In genomic region chr11:108551653-108552462, GRCh38 we compare ENCODE assay signal across 1 cellular context.
TF ChIP-seq lines count a peak whose summit lies in the region.

No MANE protein-coding gene starts in this region.

TF ChIP-seq in IMR-90, 13 proteins besides CTCF, POLR2A, EP300 and RAD21:
- TF ChIP-seq BHLHE40 (IDR thresholded peaks at IDR 0.05; ENCODE audit: low read depth, low read length) (no peak), NFE2L2 (IDR thresholded peaks at IDR 0.05; ENCODE audit: low read depth, low read length) (no peak), MAZ (IDR thresholded peaks at IDR 0.05; ENCODE audit: borderline replicate concordance, low read depth, low read length) (no peak), MAFK (IDR thresholded peaks at IDR 0.05; ENCODE audit: low read depth, low read length) (no peak), CEBPB (IDR thresholded peaks at IDR 0.05; ENCODE audit: low read depth, low read length) (no peak)
- TF ChIP-seq, protein P1, sequence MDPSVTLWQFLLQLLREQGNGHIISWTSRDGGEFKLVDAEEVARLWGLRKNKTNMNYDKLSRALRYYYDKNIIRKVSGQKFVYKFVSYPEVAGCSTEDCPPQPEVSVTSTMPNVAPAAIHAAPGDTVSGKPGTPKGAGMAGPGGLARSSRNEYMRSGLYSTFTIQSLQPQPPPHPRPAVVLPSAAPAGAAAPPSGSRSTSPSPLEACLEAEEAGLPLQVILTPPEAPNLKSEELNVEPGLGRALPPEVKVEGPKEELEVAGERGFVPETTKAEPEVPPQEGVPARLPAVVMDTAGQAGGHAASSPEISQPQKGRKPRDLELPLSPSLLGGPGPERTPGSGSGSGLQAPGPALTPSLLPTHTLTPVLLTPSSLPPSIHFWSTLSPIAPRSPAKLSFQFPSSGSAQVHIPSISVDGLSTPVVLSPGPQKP (IDR thresholded peaks at IDR 0.05; ENCODE audit: borderline replicate concordance, low read depth, low read length) = no peak
- TF ChIP-seq, protein P2, sequence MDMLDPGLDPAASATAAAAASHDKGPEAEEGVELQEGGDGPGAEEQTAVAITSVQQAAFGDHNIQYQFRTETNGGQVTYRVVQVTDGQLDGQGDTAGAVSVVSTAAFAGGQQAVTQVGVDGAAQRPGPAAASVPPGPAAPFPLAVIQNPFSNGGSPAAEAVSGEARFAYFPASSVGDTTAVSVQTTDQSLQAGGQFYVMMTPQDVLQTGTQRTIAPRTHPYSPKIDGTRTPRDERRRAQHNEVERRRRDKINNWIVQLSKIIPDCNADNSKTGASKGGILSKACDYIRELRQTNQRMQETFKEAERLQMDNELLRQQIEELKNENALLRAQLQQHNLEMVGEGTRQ (IDR thresholded peaks at IDR 0.05; ENCODE audit: low read depth, low read length) = no peak
